8 cellular contexts compared by ENCODE assay signal in the genomic region with DNA sequence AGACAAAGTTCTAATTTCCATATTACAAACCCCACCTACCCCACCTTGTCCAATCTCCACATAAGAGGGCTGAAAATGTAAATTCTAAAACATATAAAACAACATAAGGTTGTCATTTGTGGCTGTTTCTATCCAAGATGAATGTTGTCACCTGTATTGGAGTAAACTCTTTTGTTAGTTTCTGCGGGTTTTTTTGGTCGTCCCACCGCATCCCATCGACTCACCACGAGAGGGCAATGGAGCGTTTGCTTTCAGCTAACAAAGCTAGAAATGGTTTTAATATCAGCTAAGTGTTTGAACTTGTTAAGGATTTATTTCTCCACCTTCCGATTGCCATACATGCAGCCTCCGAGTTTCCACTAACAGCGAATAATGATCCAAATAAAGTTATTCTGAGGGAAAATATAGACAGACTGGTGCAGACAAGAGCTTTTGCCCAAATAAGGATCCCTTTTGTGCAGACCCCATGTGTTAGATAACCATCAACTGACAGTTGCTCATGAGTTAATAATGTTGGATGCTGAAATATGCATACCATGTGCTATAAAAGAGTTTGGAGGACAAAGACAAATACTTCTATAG.
DNase-seq lines count a peak whose midpoint lies in the region; ATAC-seq and TF ChIP-seq lines count a peak whose summit lies in the region.

No MANE protein-coding gene starts in this region.

- peak overlapping the region; percentile 48 to 89 (median 82) for H3K4me3 Mint-ChIP-seq in CD4-positive, alpha-beta memory T cell
- peak overlapping the region; percentile 13 for H3K4me3 Mint-ChIP-seq in activated naive CD4-positive, alpha-beta T cell treated with anti-CD3 and anti-CD28 coated beads, Interleukin-2, amount 10 ng/mL, durations not matched to agents 7 days and 5 days
- H3K4me3 Mint-ChIP-seq in type B pancreatic cell, result peak overlapping the region; percentile 50

- H3K18ac ChIP-seq in trophoblast cell (ENCODE audit: low read length), result no peak overlapping the region

- H3K4me1 ChIP-seq in CD4-positive, alpha-beta memory T cell (ENCODE audit: insufficient read depth, low read length), result peaks cover 74% of the 10 kb centered on the region
- H3K4me1 ChIP-seq in SJCRH30 (peaks cover 23% of the 10 kb centered on the region), trophoblast cell (ENCODE audit: control insufficient read depth in 1 of 2, insufficient read depth in 2 of 2, low read length in 2 of 2) (peaks cover 21 to 28% of the 10 kb centered on the region in 2 experiments)

- peaks cover 0 to 2% (median 0%) of the 10 kb centered on the region in 8 donors for H3K9me3 Mint-ChIP-seq in CD4-positive, alpha-beta memory T cell
- H3K9me3 Mint-ChIP-seq in activated naive CD4-positive, alpha-beta T cell treated with anti-CD3 and anti-CD28 coated beads, Interleukin-2, amount 10 ng/mL, durations not matched to agents 7 days and 5 days, result peaks cover 4% of the 10 kb centered on the region
- H3K9me3 Mint-ChIP-seq in type B pancreatic cell, result no peaks in the 10 kb centered on the region

- H3K27ac ChIP-seq in CD4-positive, alpha-beta memory T cell (ENCODE audit: low read depth, low read length), result no peak overlapping the region
- H3K27ac ChIP-seq in SJCRH30, result peak overlapping the region; percentile 39; the same call in 1 of the 2 replicates
- H3K27ac ChIP-seq in trophoblast cell (ENCODE audit: low read depth, low read length), result no peak overlapping the region

- H2BK12ac ChIP-seq in trophoblast cell (ENCODE audit: low read length), result no peak overlapping the region

- H3K79me1 ChIP-seq in trophoblast cell (ENCODE audit: low read length), result peaks cover 29% of the 10 kb centered on the region

- peak overlapping the region in 1 of 2 donors; percentile 34 for H3K4me3 ChIP-seq in CD4-positive, alpha-beta memory T cell (ENCODE audit: low read length in 2 of 2)
- H3K4me3 ChIP-seq in SJCRH30, result no peak overlapping the region
- H3K4me3 ChIP-seq in trophoblast cell (ENCODE audit: low read depth, low read length), result no peak overlapping the region

- DNase-seq in CD4-positive, alpha-beta memory T cell, result peak; percentile 74 to 81 (median 76)
- DNase-seq in Kasumi-1 (lab: John Stamatoyannopoulos, UW) (peak; percentile 78 to 82), SJCRH30 (peak; percentile 44 to 68), globus pallidus (ENCODE audit: low spot score) (peak; percentile 76), trophoblast cell (peak; percentile 78 to 90), type B pancreatic cell (ENCODE audit: extremely low spot score, unreplicated experiment) (no peak)
- peak; percentile 87 for DNase-seq in activated naive CD4-positive, alpha-beta T cell treated with anti-CD3 and anti-CD28 coated beads, Interleukin-2, amount 10 ng/mL, durations not matched to agents 7 days and 5 days

- no peak overlapping the region for H4K91ac ChIP-seq in trophoblast cell (ENCODE audit: low read depth, low read length)

- CTCF ChIA-PET in CD4-positive, alpha-beta memory T cell (lab: Charles Lee; ENCODE audit: partially characterized antibody), result interaction anchor here (0.6 to 14.2 kb wide), 53 partner anchors 8 to 400 kb away, joined by 3 to 300 read pairs (median 5); a partner anchor contains a TSS
- CTCF ChIA-PET in activated naive CD4-positive, alpha-beta T cell treated with anti-CD3 and anti-CD28 coated beads, Interleukin-2, amount 10 ng/mL, durations not matched to agents 7 days and 5 days (lab: Charles Lee), result interaction anchor here (0.6 to 6.3 kb wide), 38 partner anchors 8 to 913 kb away, joined by 3 to 135 read pairs (median 6); no protein-coding TSS in a partner anchor

- TF ChIP-seq CTCF in type B pancreatic cell (conservative IDR thresholded peaks at IDR 0.05), result peak; percentile 90

- ATAC-seq in GM21381 (IDR thresholded peaks at IDR 0.05; ENCODE audit: unreplicated experiment), result peak; percentile 58

- peaks cover 0 to 9% of the 10 kb centered on the region in 2 donors for H3K36me3 Mint-ChIP-seq in CD4-positive, alpha-beta memory T cell
- peaks cover 67% of the 10 kb centered on the region for H3K36me3 Mint-ChIP-seq in activated naive CD4-positive, alpha-beta T cell treated with anti-CD3 and anti-CD28 coated beads, Interleukin-2, amount 10 ng/mL, durations not matched to agents 7 days and 5 days
- H3K36me3 Mint-ChIP-seq in type B pancreatic cell, result peaks cover 13% of the 10 kb centered on the region

- H3K9ac ChIP-seq in trophoblast cell (ENCODE audit: low read length), result no peak overlapping the region

- POLR2A ChIA-PET in CD4-positive, alpha-beta memory T cell (lab: Charles Lee; ENCODE audit: partially characterized antibody), result interaction anchor here (0.9 to 5.6 kb wide), 22 partner anchors 8 to 228 kb away, joined by 3 to 79 read pairs (median 8); a partner anchor contains a TSS

- H3K4me2 ChIP-seq in trophoblast cell (ENCODE audit: low read length), result peak overlapping the region; percentile 37

- WGBS in trophoblast cell (ENCODE audit: extremely low coverage, insufficient coverage, insufficient read length), result no CpG with 5 or more reads among the region's 9 CpGs

- H2BK5ac ChIP-seq in trophoblast cell (ENCODE audit: low read depth, low read length, poor library complexity), result peak overlapping the region; percentile 32

- no peaks in the 10 kb centered on the region for H3K27me3 Mint-ChIP-seq in CD4-positive, alpha-beta memory T cell
- H3K27me3 Mint-ChIP-seq in activated naive CD4-positive, alpha-beta T cell treated with anti-CD3 and anti-CD28 coated beads, Interleukin-2, amount 10 ng/mL, durations not matched to agents 7 days and 5 days, result no peaks in the 10 kb centered on the region
- no peaks in the 10 kb centered on the region for H3K27me3 Mint-ChIP-seq in type B pancreatic cell

- H4K8ac ChIP-seq in trophoblast cell (ENCODE audit: low read depth, low read length), result no peak overlapping the region

- H3K23ac ChIP-seq in trophoblast cell (ENCODE audit: low read length), result no peak overlapping the region

- no peaks in the 10 kb centered on the region for H3K79me2 ChIP-seq in trophoblast cell (ENCODE audit: control insufficient read depth, insufficient read depth, low read length, poor library complexity)

- H2BK120ac ChIP-seq in trophoblast cell (ENCODE audit: insufficient read depth, low read length, poor library complexity), result no peak overlapping the region

- no peak overlapping the region for H3K4ac ChIP-seq in trophoblast cell (ENCODE audit: low read depth, low read length)

- H3K27ac Mint-ChIP-seq in CD4-positive, alpha-beta memory T cell, result peak overlapping the region; percentile 53 to 93 (median 78)
- H3K27ac Mint-ChIP-seq in activated naive CD4-positive, alpha-beta T cell treated with anti-CD3 and anti-CD28 coated beads, Interleukin-2, amount 10 ng/mL, durations not matched to agents 7 days and 5 days, result peak overlapping the region; percentile 87
- peak overlapping the region; percentile 79 for H3K27ac Mint-ChIP-seq in type B pancreatic cell

- H3K36me3 ChIP-seq in CD4-positive, alpha-beta memory T cell (ENCODE audit: insufficient read depth, low read length), result no peaks in the 10 kb centered on the region
- H3K36me3 ChIP-seq in SJCRH30 (no peaks in the 10 kb centered on the region), trophoblast cell (ENCODE audit: control insufficient read depth in 1 of 2, insufficient read depth in 2 of 2, low read length in 2 of 2) (no peaks in the 10 kb centered on the region)

- H4K12ac ChIP-seq in trophoblast cell (ENCODE audit: low read depth, low read length), result no peak overlapping the region

- H3K14ac ChIP-seq in trophoblast cell (ENCODE audit: low read length), result no peak overlapping the region

- H3K9me3 ChIP-seq in CD4-positive, alpha-beta memory T cell (ENCODE audit: control insufficient read depth in 1 of 2, low read length in 2 of 2), result no peaks in the 10 kb centered on the region
- H3K9me3 ChIP-seq in SJCRH30 (replicated peaks) (no peaks in the 10 kb centered on the region), trophoblast cell (ENCODE audit: insufficient read depth, low read depth, low read length) (no peaks in the 10 kb centered on the region)

- H3K4me1 Mint-ChIP-seq in CD4-positive, alpha-beta memory T cell, result peaks cover 60 to 78% (median 68%) of the 10 kb centered on the region in 4 donors
- peaks cover 84% of the 10 kb centered on the region for H3K4me1 Mint-ChIP-seq in activated naive CD4-positive, alpha-beta T cell treated with anti-CD3 and anti-CD28 coated beads, Interleukin-2, amount 10 ng/mL, durations not matched to agents 7 days and 5 days
- H3K4me1 Mint-ChIP-seq in type B pancreatic cell (ENCODE audit: unreplicated experiment), result peaks cover 55% of the 10 kb centered on the region

- H3K27me3 ChIP-seq in CD4-positive, alpha-beta memory T cell (ENCODE audit: insufficient read depth, low read length), result no peaks in the 10 kb centered on the region
- H3K27me3 ChIP-seq in SJCRH30 (no peaks in the 10 kb centered on the region), trophoblast cell (ENCODE audit: insufficient read depth, low read length) (no peaks in the 10 kb centered on the region)

- intact Hi-C loops in CD4-positive, alpha-beta memory T cell (cut with micrococcal nuclease), result loop anchor here (1.0 to 2.0 kb wide), 7 partner anchors 10 to 386 kb away; no protein-coding TSS in a partner anchor

- H2AFZ ChIP-seq in trophoblast cell (ENCODE audit: insufficient read depth, low read length, poor library complexity), result no peak overlapping the region

- H2AK5ac ChIP-seq in trophoblast cell (ENCODE audit: low read length), result no peak overlapping the region

Comparison
In these comparisons a context has a peak if more than half of its experiments do, and no peak if none do; other contexts are left out.
1. H3K4me3 Mint-ChIP-seq: peak in every context shown above with its lines; median percentile 82 in CD4-positive, alpha-beta memory T cell; 50 in type B pancreatic cell; 13 in activated naive CD4-positive, alpha-beta T cell treated with anti-CD3 and anti-CD28 coated beads, Interleukin-2, amount 10 ng/mL, durations not matched to agents 7 days and 5 days.